In the genomic region with DNA sequence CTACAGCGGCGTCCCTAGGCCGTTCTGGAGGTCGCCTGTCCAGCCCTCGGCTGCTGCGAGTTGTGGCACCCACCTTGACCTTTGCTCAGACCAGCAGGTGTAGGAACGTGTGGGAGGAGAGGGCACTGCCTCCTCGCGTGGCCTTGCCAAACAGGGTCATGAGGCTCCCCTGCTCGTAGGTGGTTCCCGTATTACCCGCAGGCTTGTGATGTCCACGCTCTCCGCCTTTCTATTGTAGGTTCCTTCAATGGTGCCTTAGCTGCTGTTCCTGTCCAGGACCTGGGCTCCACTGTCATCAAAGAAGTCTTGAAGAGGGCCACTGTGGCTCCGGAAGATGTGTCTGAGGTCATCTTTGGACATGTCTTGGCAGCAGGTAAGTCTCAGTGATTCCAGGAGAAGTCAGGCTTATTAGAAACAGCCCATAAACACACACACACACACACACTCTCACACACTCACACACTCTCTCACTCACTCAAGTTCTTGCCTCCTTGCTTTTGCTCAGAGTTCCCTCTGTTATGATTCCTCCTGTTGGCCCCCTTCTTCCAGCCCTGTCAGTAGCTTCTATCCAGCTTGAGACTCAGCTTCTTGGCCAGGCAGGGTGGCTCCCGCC, we compare ENCODE assay signal across 8 cellular contexts. TPM values are rescaled to one million over a fixed set of nuclear protein-coding genes. Genes with fewer than 3 reads are reported as not detected.
DNase-seq lines count a peak whose midpoint lies in the region; ATAC-seq and TF ChIP-seq lines count a peak whose summit lies in the region.

No MANE protein-coding gene starts in this region.

- DNase-seq in activated CD4-positive, alpha-beta T cell treated with anti-CD3 and anti-CD28 coated beads for 48 hours, result peak; percentile 24
- no peak for DNase-seq in activated CD4-positive, alpha-beta T cell treated with anti-CD3 and anti-CD28 coated beads for 1 hour
- peak; percentile 42 for DNase-seq in activated CD4-positive, alpha-beta memory T cell treated with anti-CD3 and anti-CD28 coated beads, Interleukin-2, amount 10 ng/mL, durations not matched to agents 7 days and 5 days
- DNase-seq in foreskin keratinocyte (peak; percentile 45 to 58), ovary (peak in 2 of 5 donors; percentile 35 to 53), foreskin melanocyte (no peak)
- DNase-seq in activated CD4-positive, CD25-positive, alpha-beta regulatory T cell (lab: John Stamatoyannopoulos, UW), result no peak

- H3K36me3 Mint-ChIP-seq in activated CD4-positive, alpha-beta memory T cell treated with anti-CD3 and anti-CD28 coated beads, Interleukin-2, amount 10 ng/mL, durations not matched to agents 7 days and 5 days (ENCODE audit: low read depth), result peaks cover 62% of the 10 kb centered on the region

- no peak for TF ChIP-seq POLR2A in ovary (IDR thresholded peaks at IDR 0.05)

- POLR2A ChIA-PET in activated CD4-positive, alpha-beta memory T cell treated with anti-CD3 and anti-CD28 coated beads, Interleukin-2, amount 10 ng/mL, durations not matched to agents 7 days and 5 days (lab: Charles Lee), result interaction anchor here (1.0 to 6.5 kb wide), 3 partner anchors 19 to 33 kb away, joined by 3 to 91 read pairs (median 88); partner anchors contain the start of genes MRPL18, TCP1 and WTAP

- no peak for TF ChIP-seq EP300 in ovary (IDR thresholded peaks at IDR 0.05)

- H3K27ac ChIP-seq in foreskin keratinocyte (peak overlapping the region; percentile 79), ovary (peak overlapping the region; percentile 98 to 100)

- H3K27me3 Mint-ChIP-seq in activated CD4-positive, alpha-beta memory T cell treated with anti-CD3 and anti-CD28 coated beads, Interleukin-2, amount 10 ng/mL, durations not matched to agents 7 days and 5 days, result no peaks in the 10 kb centered on the region

- intact Hi-C loops in ovary (cut with DNase I), result loop anchor here in 2 of 4 donors (2.0 to 5.0 kb wide), 2 partner anchors 26 to 70 kb away; partner anchors contain the start of genes SOD2 (in 1 of the 2) and TCP1 (in 1 of the 2)

- ATAC-seq in HG03432 (IDR thresholded peaks at IDR 0.05; ENCODE audit: unreplicated experiment) (peak; percentile 13), foreskin keratinocyte (no peak)

- H3K36me3 ChIP-seq in ovary, result no peaks in the 10 kb centered on the region

- no peaks in the 10 kb centered on the region for H3K9me3 ChIP-seq in ovary

- no peaks in the 10 kb centered on the region for H3K27me3 ChIP-seq in foreskin keratinocyte
- H3K27me3 ChIP-seq in ovary, result no peaks in the 10 kb centered on the region

- TF ChIP-seq CTCF in foreskin keratinocyte (conservative IDR thresholded peaks at IDR 0.05) (no peak), ovary (IDR thresholded peaks at IDR 0.05) (no peak)

- peak overlapping the region; percentile 86 for H3K4me3 ChIP-seq in ovary

- H3K4me1 Mint-ChIP-seq in activated CD4-positive, alpha-beta memory T cell treated with anti-CD3 and anti-CD28 coated beads, Interleukin-2, amount 10 ng/mL, durations not matched to agents 7 days and 5 days, result peaks cover 43% of the 10 kb centered on the region

- 11 to 15% (median 12%) methylated on average over 16 of the region's 16 CpGs for WGBS in ovary, 3 donors

- peaks cover 27% of the 10 kb centered on the region for H3K4me1 ChIP-seq in foreskin keratinocyte
- peaks cover 12% of the 10 kb centered on the region for H3K4me1 ChIP-seq in ovary (ENCODE audit: insufficient read depth)

- no peaks in the 10 kb centered on the region for H3K9me3 Mint-ChIP-seq in activated CD4-positive, alpha-beta memory T cell treated with anti-CD3 and anti-CD28 coated beads, Interleukin-2, amount 10 ng/mL, durations not matched to agents 7 days and 5 days

- peak overlapping the region; percentile 84 for H3K4me3 Mint-ChIP-seq in activated CD4-positive, alpha-beta memory T cell treated with anti-CD3 and anti-CD28 coated beads, Interleukin-2, amount 10 ng/mL, durations not matched to agents 7 days and 5 days

- CTCF ChIA-PET in activated CD4-positive, alpha-beta memory T cell treated with anti-CD3 and anti-CD28 coated beads, Interleukin-2, amount 10 ng/mL, durations not matched to agents 7 days and 5 days (lab: Charles Lee), result interaction anchor here (2.4 kb wide), 2 partner anchors 25 to 36 kb away, joined by 8 read pairs; partner anchors contain the start of gene WTAP

- peak overlapping the region; percentile 96 for H3K27ac Mint-ChIP-seq in activated CD4-positive, alpha-beta memory T cell treated with anti-CD3 and anti-CD28 coated beads, Interleukin-2, amount 10 ng/mL, durations not matched to agents 7 days and 5 days

RNA-seq across cellular contexts. Expression of gene ACAT2, which starts 0.9 kb away (rescaled TPM):
- 100 to 1,000 TPM in 1 of 2 experiments, 10 to 100 TPM in 1; 98.0 to 109 TPM for total RNA-seq in activated CD4-positive, alpha-beta memory T cell treated with anti-CD3 and anti-CD28 coated beads, Interleukin-2, amount 10 ng/mL, durations not matched to agents 7 days and 5 days
- total RNA-seq in foreskin keratinocyte, result 284 and 366 TPM in 2 replicates
- polyA plus RNA-seq in foreskin keratinocyte, result 208 and 296 TPM in 2 replicates
- 100 to 1,000 TPM in 1 of 7 donors, 10 to 100 TPM in 4, 1 to 10 TPM in 2; 7.2 to 113 (median 20.3) TPM for total RNA-seq in ovary
- polyA plus RNA-seq in ovary, result 10 to 100 TPM; 15.3 to 56.6 TPM

RNA-seq across cellular contexts. Expression of gene TCP1, which starts 26.6 kb away (rescaled TPM):
- total RNA-seq in activated CD4-positive, alpha-beta memory T cell treated with anti-CD3 and anti-CD28 coated beads, Interleukin-2, amount 10 ng/mL, durations not matched to agents 7 days and 5 days, result 100 to 1,000 TPM; 203 to 212 TPM
- total RNA-seq in foreskin keratinocyte (245 and 272 TPM in 2 replicates), ovary (100 to 1,000 TPM in 6 of 7 donors, 10 to 100 TPM in 1; 83.5 to 189 (median 162) TPM)
- polyA plus RNA-seq in foreskin keratinocyte (203 and 242 TPM in 2 replicates), ovary (100 to 1,000 TPM; 108 to 237 TPM)

RNA-seq across cellular contexts. Expression of gene MRPL18, which starts 27.5 kb away (rescaled TPM):
- total RNA-seq in activated CD4-positive, alpha-beta memory T cell treated with anti-CD3 and anti-CD28 coated beads, Interleukin-2, amount 10 ng/mL, durations not matched to agents 7 days and 5 days, result 10 to 100 TPM; 63.6 to 65.8 TPM
- total RNA-seq in foreskin keratinocyte (99.2 and 104 TPM in 2 replicates), ovary (10 to 100 TPM; 51.0 to 98.7 (median 54.0) TPM)
- polyA plus RNA-seq in foreskin keratinocyte (122 and 131 TPM in 2 replicates), ovary (100 to 1,000 TPM in 1 of 2 donors, 10 to 100 TPM in 1; 67.9 to 112 TPM)

RNA-seq across cellular contexts. Expression of gene WTAP, which starts 35.5 kb away (rescaled TPM):
- total RNA-seq in activated CD4-positive, alpha-beta memory T cell treated with anti-CD3 and anti-CD28 coated beads, Interleukin-2, amount 10 ng/mL, durations not matched to agents 7 days and 5 days, result 100 to 1,000 TPM; 124 TPM
- total RNA-seq in foreskin keratinocyte (88.3 and 100 TPM in 2 replicates), ovary (100 to 1,000 TPM in 3 of 7 donors, 10 to 100 TPM in 4; 89.1 to 117 (median 95.4) TPM)
- polyA plus RNA-seq in foreskin keratinocyte (60.2 and 74.5 TPM in 2 replicates), ovary (10 to 100 TPM; 65.3 to 95.7 TPM)

RNA-seq across cellular contexts. Expression of gene PNLDC1, which starts 37.3 kb away (rescaled TPM):
- total RNA-seq in activated CD4-positive, alpha-beta memory T cell treated with anti-CD3 and anti-CD28 coated beads, Interleukin-2, amount 10 ng/mL, durations not matched to agents 7 days and 5 days, result under 1 TPM; 0.25 to 0.35 TPM
- total RNA-seq in foreskin keratinocyte, result 0.07 and 0.75 TPM in 2 replicates
- 0.03 and 0.66 TPM in 2 replicates for polyA plus RNA-seq in foreskin keratinocyte
- total RNA-seq in ovary, result under 1 TPM in 4 of 7 donors, not detected in 3; 0.20 to 0.57 (median 0.37) TPM
- 1 to 10 TPM; 1.1 to 1.2 TPM for polyA plus RNA-seq in ovary

Comparison
In these comparisons a context has a peak if more than half of its experiments do, and no peak if none do; other contexts are left out.
1. DNase-seq: peak in activated CD4-positive, alpha-beta T cell treated with anti-CD3 and anti-CD28 coated beads for 48 hours (single experiment), activated CD4-positive, alpha-beta memory T cell treated with anti-CD3 and anti-CD28 coated beads, Interleukin-2, amount 10 ng/mL, durations not matched to agents 7 days and 5 days (single experiment) and foreskin keratinocyte (2 of 2); none in activated CD4-positive, alpha-beta T cell treated with anti-CD3 and anti-CD28 coated beads for 1 hour (single experiment), activated CD4-positive, CD25-positive, alpha-beta regulatory T cell (0 of 4) and foreskin melanocyte (single experiment).